Comparison of ENCODE assay signal across 15 cellular contexts in genomic region chr17:49442051-49442450, GRCh38. TPM values are rescaled to one million over a fixed set of nuclear protein-coding genes. Genes with fewer than 3 reads are reported as not detected.
A peak's percentile ranks its signal among the peaks of the same experiment; 100 is the strongest.
DNase-seq lines count a peak whose midpoint lies in the region; ATAC-seq, FAIRE-seq and TF ChIP-seq lines count a peak whose summit lies in the region.
"Had no signal": no experiment of that assay in that cellular context is flagged by ENCODE, and none has a peak within 500 bp of the region (broad histone marks: within the 10 kb centered on the region; RNA-seq: fewer than 3 reads in every experiment).

No MANE protein-coding gene starts in this region.

- no peak overlapping the region for H3K4me3 ChIP-seq in K562
- no peak overlapping the region for H3K4me3 ChIP-seq in neuronal stem cell (ENCODE audit: low read length in 2 of 2)
- H3K4me3 ChIP-seq in GM23248 = no peak overlapping the region
- H3K4me3 ChIP-seq: SK-N-MC had no signal

- no peak overlapping the region for H4K91ac ChIP-seq in neuronal stem cell (ENCODE audit: low read depth, low read length, poor library complexity)

- H2AFZ ChIP-seq in K562 (ENCODE audit: low read depth, low read length) (no peak overlapping the region), neuronal stem cell (ENCODE audit: low read length) (no peak overlapping the region), GM23248 (no peak overlapping the region)

- H4K20me1 ChIP-seq in K562 (replicated peaks; ENCODE audit: control insufficient read depth, insufficient read depth, low read length) (peaks cover 7% of the 10 kb centered on the region; the same call in 1 of the 2 replicates), GM23248 (ENCODE audit: insufficient read depth) (no peaks in the 10 kb centered on the region)

- no peak for FAIRE-seq in K562 (lab: Jason Lieb, UNC)

- peaks cover 0 to 5% of the 10 kb centered on the region in 2 experiments; a peak in 3 of 5 replicates for H3K4me1 ChIP-seq in K562 (replicated peaks in 1 of 2; ENCODE audit: control insufficient read depth in 2 of 2, insufficient read depth in 2 of 2, low read length in 2 of 2)
- H3K4me1 ChIP-seq in neuronal stem cell (ENCODE audit: control insufficient read depth in 2 of 2, insufficient read depth in 1 of 2, low read depth in 1 of 2, low read length in 2 of 2) = peaks cover 16 to 27% of the 10 kb centered on the region in 2 donors
- H3K4me1 ChIP-seq in GM23248 (ENCODE audit: insufficient read depth) = peaks cover 7% of the 10 kb centered on the region; the same call in 1 of the 2 replicates

- H3K9ac ChIP-seq in K562 (ENCODE audit: insufficient read depth in 1 of 2, low read depth in 2 of 2, low read length in 2 of 2) (no peak overlapping the region), neuronal stem cell (ENCODE audit: low read depth, low read length, poor library complexity) (no peak overlapping the region), GM23248 (no peak overlapping the region)

- 1% methylated on average over 9 of the region's 9 CpGs for WGBS in K562 (ENCODE audit: insufficient coverage, low coverage, missing lambda C conversion rate)
- no CpG with 5 or more reads among the region's 9 CpGs for WGBS in neuronal stem cell (ENCODE audit: extremely low coverage in 2 of 2, insufficient read length in 2 of 2, insufficient replicate concordance in 1 of 2), 2 donors
- WGBS in GM23248 (ENCODE audit: low coverage in 1 of 2, low lambda C conversion rate in 2 of 2, missing lambda C conversion rate in 2 of 2), 2 experiments = 33 to 36% methylated on average over 9 of the region's 9 CpGs

- no peaks in the 10 kb centered on the region for H3K36me3 Mint-ChIP-seq in activated naive CD4-positive, alpha-beta T cell treated with anti-CD3 and anti-CD28 coated beads, Interleukin-2, amount 10 ng/mL, durations not matched to agents 7 days and 5 days
- H3K36me3 Mint-ChIP-seq in activated naive CD4-positive, alpha-beta T cell treated with anti-CD3 and anti-CD28 coated beads for 36 hours (ENCODE audit: low read depth) = no peaks in the 10 kb centered on the region
- no peaks in the 10 kb centered on the region for H3K36me3 Mint-ChIP-seq in CD4-positive, alpha-beta T cell (ENCODE audit: low read depth)

- intact Hi-C loops in activated naive CD4-positive, alpha-beta T cell treated with anti-CD3 and anti-CD28 coated beads for 36 hours (cut with micrococcal nuclease) = no loop called here
- intact Hi-C loops in K562 (cut with micrococcal nuclease) = no loop called here
- intact Hi-C loops in CD4-positive, alpha-beta T cell (cut with DNase I, micrococcal nuclease) = no loop called here

- no peak overlapping the region for H3K23ac ChIP-seq in neuronal stem cell (ENCODE audit: low read depth, low read length, poor library complexity)

- no peaks in the 10 kb centered on the region for H3F3A ChIP-seq in GM23248 (ENCODE audit: insufficient read depth)

- H3K4ac ChIP-seq in neuronal stem cell (ENCODE audit: low read length) = no peak overlapping the region

- CTCF ChIA-PET in activated naive CD4-positive, alpha-beta T cell treated with anti-CD3 and anti-CD28 coated beads, Interleukin-2, amount 10 ng/mL, durations not matched to agents 7 days and 5 days (lab: Charles Lee) = interaction anchor here (1.7 kb wide), 1 partner anchor 115 kb away, joined by 6 read pairs; no protein-coding TSS in a partner anchor
- CTCF ChIA-PET in activated naive CD4-positive, alpha-beta T cell treated with anti-CD3 and anti-CD28 coated beads for 36 hours (lab: Charles Lee) = no interaction called here
- CTCF ChIA-PET in K562 (lab: Yijun Ruan, JAX; ENCODE audit: low intra/inter-chr PET ratio) = interaction anchor here (0.6 kb wide), 1 partner anchor 118 kb away, joined by 4 read pairs; no protein-coding TSS in a partner anchor
- CTCF ChIA-PET in CD4-positive, alpha-beta T cell (lab: Charles Lee) = no interaction called here

- no peaks in the 10 kb centered on the region for H3K36me3 ChIP-seq in K562 (ENCODE audit: control insufficient read depth, insufficient read depth, low read length)
- H3K36me3 ChIP-seq in neuronal stem cell (replicated peaks in 1 of 2; ENCODE audit: control insufficient read depth in 2 of 2, insufficient read depth in 2 of 2, low read length in 2 of 2) = no peaks in the 10 kb centered on the region
- H3K36me3 ChIP-seq in GM23248 (ENCODE audit: low read depth) = no peaks in the 10 kb centered on the region

- H3K9me3 ChIP-seq in K562 (replicated peaks; ENCODE audit: control insufficient read depth, insufficient read depth, low read depth, low read length) = no peaks in the 10 kb centered on the region
- peaks cover 0 to 5% of the 10 kb centered on the region in 2 donors for H3K9me3 ChIP-seq in neuronal stem cell (replicated peaks in 1 of 2; ENCODE audit: control insufficient read depth in 2 of 2, insufficient read depth in 1 of 2, low read depth in 1 of 2, low read length in 2 of 2)
- no peaks in the 10 kb centered on the region for H3K9me3 ChIP-seq in CD4-positive, alpha-beta T cell (ENCODE audit: control insufficient read depth, low read length)
- H3K9me3 ChIP-seq in GM23248 (ENCODE audit: low read depth) = no peaks in the 10 kb centered on the region

- H3K79me1 ChIP-seq in neuronal stem cell (ENCODE audit: low read depth, low read length) = no peaks in the 10 kb centered on the region

- no peaks in the 10 kb centered on the region for H3K9me2 ChIP-seq in GM23248 (ENCODE audit: insufficient read depth)

- peak; percentile 5 for DNase-seq in activated naive CD4-positive, alpha-beta T cell treated with anti-CD3 and anti-CD28 coated beads, Interleukin-2, amount 10 ng/mL, durations not matched to agents 7 days and 5 days
- no peak for DNase-seq in activated naive CD4-positive, alpha-beta T cell treated with anti-CD3 and anti-CD28 coated beads for 36 hours
- DNase-seq in NCI-H1694 (lab: John Stamatoyannopoulos, UW) (peak; percentile 13), K562 (ENCODE audit: extremely low read depth in 1 of 4, low spot score in 3 of 4) (no peak), neuronal stem cell (ENCODE audit: low spot score) (no peak), GM23248 (no peak)
- DNase-seq in CD4-positive, alpha-beta T cell = no peak
- DNase-seq: EL, H7, MV-4-11, NCI-H1930, NCI-H82 had no signal

- H3K27ac Mint-ChIP-seq in activated naive CD4-positive, alpha-beta T cell treated with anti-CD3 and anti-CD28 coated beads, Interleukin-2, amount 10 ng/mL, durations not matched to agents 7 days and 5 days = no peak overlapping the region
- no peak overlapping the region for H3K27ac Mint-ChIP-seq in activated naive CD4-positive, alpha-beta T cell treated with anti-CD3 and anti-CD28 coated beads for 36 hours
- no peak overlapping the region for H3K27ac Mint-ChIP-seq in CD4-positive, alpha-beta T cell

- H3K27ac ChIP-seq in K562 (ENCODE audit: extremely low read depth, low read depth, low read length) (no peak overlapping the region), neuronal stem cell (replicated peaks; ENCODE audit: low read length) (no peak overlapping the region), GM23248 (no peak overlapping the region)
- H3K27ac ChIP-seq in CD4-positive, alpha-beta T cell (ENCODE audit: low read depth, low read length) = no peak overlapping the region
- H3K27ac ChIP-seq: SK-N-MC had no signal

- in situ Hi-C loops in K562 (cut with MboI) = no loop called here
- in situ Hi-C loops in GM23248 (cut with MboI) = no loop called here

- peak overlapping the region; percentile 48 for H2AK5ac ChIP-seq in neuronal stem cell (ENCODE audit: low read depth, low read length)

- peak overlapping the region; percentile 0 for H2BK5ac ChIP-seq in neuronal stem cell (ENCODE audit: low read length)

- BruUV-seq in K562 (replicated peaks; lab: Mats Ljungman, UMichigan) = no TSS peak

- H3K9me1 ChIP-seq in K562 (ENCODE audit: control insufficient read depth, insufficient read depth, low read length) = no peaks in the 10 kb centered on the region

- no peaks in the 10 kb centered on the region for H3K9me3 Mint-ChIP-seq in activated naive CD4-positive, alpha-beta T cell treated with anti-CD3 and anti-CD28 coated beads, Interleukin-2, amount 10 ng/mL, durations not matched to agents 7 days and 5 days
- H3K9me3 Mint-ChIP-seq in activated naive CD4-positive, alpha-beta T cell treated with anti-CD3 and anti-CD28 coated beads for 36 hours = no peaks in the 10 kb centered on the region
- no peaks in the 10 kb centered on the region for H3K9me3 Mint-ChIP-seq in CD4-positive, alpha-beta T cell

- no peak overlapping the region for H3K14ac ChIP-seq in neuronal stem cell (ENCODE audit: low read length)

- no peak for TF ChIP-seq CTCF in K562 (IDR thresholded peaks at IDR 0.05 in 2 of 3, conservative IDR thresholded peaks at IDR 0.05 in 1 of 3; ENCODE audit: insufficient read depth in 2 of 3, low read depth in 1 of 3, low read length in 3 of 3)
- no peak for TF ChIP-seq CTCF in CD4-positive, alpha-beta T cell (IDR thresholded peaks at IDR 0.05)

- ATAC-seq in K562 (no peak), HG03045 (IDR thresholded peaks at IDR 0.05; ENCODE audit: unreplicated experiment) (no peak)
- ATAC-seq in CD4-positive, alpha-beta T cell (ENCODE audit: poor library complexity) = no peak
- ATAC-seq: Right ventricle myocardium inferior had no signal

- peak overlapping the region; percentile 20 for H3K18ac ChIP-seq in neuronal stem cell (ENCODE audit: low read length)

- TF ChIP-seq POLR2A in K562 (conservative IDR thresholded peaks at IDR 0.05) = no peak

- no peak overlapping the region for H2BK15ac ChIP-seq in neuronal stem cell (ENCODE audit: low read length)

- POLR2A ChIA-PET in K562 (lab: Yijun Ruan, JAX) = interaction anchor here (1.2 to 1.6 kb wide), 2 partner anchors 12 to 17 kb away, joined by 3 to 4 read pairs; no protein-coding TSS in a partner anchor
- POLR2A ChIA-PET in CD4-positive, alpha-beta T cell (lab: Charles Lee) = no interaction called here

- peaks cover 34 to 71% of the 10 kb centered on the region in 2 experiments; a peak in 4 of 5 replicates for H3K27me3 ChIP-seq in K562 (ENCODE audit: control insufficient read depth in 2 of 2, insufficient read depth in 2 of 2, low read length in 2 of 2)
- H3K27me3 ChIP-seq in neuronal stem cell (ENCODE audit: control insufficient read depth in 3 of 3, insufficient read depth in 3 of 3, low read depth in 1 of 3, low read length in 3 of 3) = peaks cover 0 to 82% (median 0%) of the 10 kb centered on the region in 3 experiments
- peaks cover 28% of the 10 kb centered on the region for H3K27me3 ChIP-seq in CD4-positive, alpha-beta T cell (ENCODE audit: control insufficient read depth, insufficient read depth, low read length)
- peaks cover 34% of the 10 kb centered on the region for H3K27me3 ChIP-seq in GM23248 (replicated peaks; ENCODE audit: insufficient read depth)

- H3K4me3 Mint-ChIP-seq in activated naive CD4-positive, alpha-beta T cell treated with anti-CD3 and anti-CD28 coated beads, Interleukin-2, amount 10 ng/mL, durations not matched to agents 7 days and 5 days = no peak overlapping the region
- H3K4me3 Mint-ChIP-seq in activated naive CD4-positive, alpha-beta T cell treated with anti-CD3 and anti-CD28 coated beads for 36 hours = no peak overlapping the region
- no peak overlapping the region for H3K4me3 Mint-ChIP-seq in CD4-positive, alpha-beta T cell

- H3K4me2 ChIP-seq in K562 (ENCODE audit: insufficient read depth, low read length) (no peak overlapping the region), neuronal stem cell (ENCODE audit: insufficient read depth, low read length, poor library complexity, severe bottlenecking) (no peak overlapping the region), GM23248 (ENCODE audit: unreplicated experiment) (no peak overlapping the region)

- H2BK12ac ChIP-seq in neuronal stem cell (ENCODE audit: low read length) = no peak overlapping the region

- H3K27me3 Mint-ChIP-seq in activated naive CD4-positive, alpha-beta T cell treated with anti-CD3 and anti-CD28 coated beads, Interleukin-2, amount 10 ng/mL, durations not matched to agents 7 days and 5 days = peaks cover 89% of the 10 kb centered on the region
- peaks cover 25% of the 10 kb centered on the region for H3K27me3 Mint-ChIP-seq in activated naive CD4-positive, alpha-beta T cell treated with anti-CD3 and anti-CD28 coated beads for 36 hours (ENCODE audit: low read depth)
- peaks cover 62% of the 10 kb centered on the region for H3K27me3 Mint-ChIP-seq in CD4-positive, alpha-beta T cell

- no peak overlapping the region for H4K8ac ChIP-seq in neuronal stem cell (ENCODE audit: low read depth, low read length)

- H3K79me2 ChIP-seq in K562 (ENCODE audit: control insufficient read depth, insufficient read depth, low read length) (no peaks in the 10 kb centered on the region), GM23248 (ENCODE audit: insufficient read depth) (no peaks in the 10 kb centered on the region)

- no peak for TF ChIP-seq EP300 in K562 (IDR thresholded peaks at IDR 0.05; ENCODE audit: low read length)

- no peaks in the 10 kb centered on the region for H3K4me1 Mint-ChIP-seq in activated naive CD4-positive, alpha-beta T cell treated with anti-CD3 and anti-CD28 coated beads, Interleukin-2, amount 10 ng/mL, durations not matched to agents 7 days and 5 days
- H3K4me1 Mint-ChIP-seq in activated naive CD4-positive, alpha-beta T cell treated with anti-CD3 and anti-CD28 coated beads for 36 hours (ENCODE audit: low read depth) = no peaks in the 10 kb centered on the region
- no peaks in the 10 kb centered on the region for H3K4me1 Mint-ChIP-seq in CD4-positive, alpha-beta T cell (ENCODE audit: low read depth)

- no peak for TF ChIP-seq RAD21 in K562 (CRISPR knock-in tag; conservative IDR thresholded peaks at IDR 0.05 in 1 of 2, IDR thresholded peaks at IDR 0.05 in 1 of 2)

- peak overlapping the region; percentile 56 for H2BK120ac ChIP-seq in neuronal stem cell (ENCODE audit: low read depth, low read length)

RNA-seq across cellular contexts. Expression of gene PHB1, which starts 27.4 kb away (rescaled TPM):
- 100 to 1,000 TPM; 390 to 404 TPM for total RNA-seq in activated naive CD4-positive, alpha-beta T cell treated with anti-CD3 and anti-CD28 coated beads for 36 hours
- 85.2 and 139 TPM in 2 replicates for total RNA-seq in K562 (2011; cell fraction: chromatin; rRNA removed; ENCODE audit: low replicate concordance)
- total RNA-seq in K562 (2011; cell fraction: nucleolus; rRNA removed) = 115 and 129 TPM in 2 replicates
- total RNA-seq in K562 (2011; cell fraction: nucleoplasm; rRNA removed) = 138 and 143 TPM in 2 replicates
- 252 and 320 TPM in 2 replicates for total RNA-seq in K562 (2014; rRNA removed)
- total RNA-seq in K562 (2014; rRNA removed; fragmentation: Illumina TruSeq; extraction: Trizol) = 307 and 349 TPM in 2 replicates
- total RNA-seq in K562 (2015; rRNA removed; fragmentation: Illumina TruSeq; extraction: Trizol) = 259 and 265 TPM in 2 replicates
- 447 and 460 TPM in 2 replicates for total RNA-seq in K562 (2021)
- 818 and 879 TPM in 2 replicates for polyA plus RNA-seq in K562 (2011; rRNA removed)
- 709 and 767 TPM in 2 replicates for polyA plus RNA-seq in K562 (2011; cell fraction: cytosol; rRNA removed)
- polyA plus RNA-seq in K562 (2011; cell fraction: nucleus; rRNA removed) = 244 and 297 TPM in 2 replicates
- 257 and 546 TPM in 2 replicates for polyA plus RNA-seq in K562 (2012)
- polyA plus RNA-seq in K562 (2014; fragmentation: Illumina TruSeq; extraction: Trizol) = 486 and 570 TPM in 2 replicates
- 100 to 1,000 TPM; 191 to 412 TPM for polyA plus RNA-seq in K562 (2014; fragmentation: Nextera tagmentation; extraction: Ambion mirVana)
- 322 and 377 TPM in 2 replicates for polyA plus RNA-seq in K562 (2014; rRNA removed)
- polyA minus RNA-seq in K562 (2011; rRNA and poly(A)+ RNA removed) = 533 and 763 TPM in 2 replicates
- 146 and 192 TPM in 2 replicates for polyA minus RNA-seq in K562 (2011; cell fraction: cytosol; rRNA and poly(A)+ RNA removed)
- polyA minus RNA-seq in K562 (2011; cell fraction: nucleus; rRNA and poly(A)+ RNA removed) = 40.4 and 68.0 TPM in 2 replicates
- polyA plus RNA-seq in neuronal stem cell (2013, experiment 1 of 2) = 110 TPM
- polyA plus RNA-seq in neuronal stem cell (2013, experiment 2 of 2) = 105 TPM
- 10 to 100 TPM; 24.2 to 31.6 TPM for total RNA-seq in CD4-positive, alpha-beta T cell
- 85.4 and 107 TPM in 2 replicates for total RNA-seq in GM23248 (2014; rRNA removed; shearing (Covaris generic))
- polyA plus RNA-seq in GM23248 (2016; fragmentation: Nextera tagmentation; extraction: Ambion mirVana) = 177 and 191 TPM in 2 replicates

RNA-seq across cellular contexts. Expression of gene NGFR, which starts 53.0 kb away (rescaled TPM):
- total RNA-seq in activated naive CD4-positive, alpha-beta T cell treated with anti-CD3 and anti-CD28 coated beads for 36 hours = under 1 TPM; 0.12 TPM
- 0.53 TPM in 1 of 2 replicates, not detected in the other for total RNA-seq in K562 (2011; cell fraction: chromatin; rRNA removed; ENCODE audit: low replicate concordance)
- 0.53 and 0.67 TPM in 2 replicates for total RNA-seq in K562 (2011; cell fraction: nucleolus; rRNA removed)
- total RNA-seq in K562 (2011; cell fraction: nucleoplasm; rRNA removed) = 0.29 and 0.46 TPM in 2 replicates
- 0.08 and 0.23 TPM in 2 replicates for total RNA-seq in K562 (2014; rRNA removed)
- total RNA-seq in K562 (2014; rRNA removed; fragmentation: Illumina TruSeq; extraction: Trizol) = not detected in 2 replicates
- not detected in 2 replicates for total RNA-seq in K562 (2015; rRNA removed; fragmentation: Illumina TruSeq; extraction: Trizol)
- total RNA-seq in K562 (2021) = 0.09 and 0.11 TPM in 2 replicates
- polyA plus RNA-seq in K562 (2011; rRNA removed) = 0.13 and 0.14 TPM in 2 replicates
- 0.16 and 0.18 TPM in 2 replicates for polyA plus RNA-seq in K562 (2011; cell fraction: cytosol; rRNA removed)
- polyA plus RNA-seq in K562 (2011; cell fraction: nucleus; rRNA removed) = 0.06 and 0.11 TPM in 2 replicates
- polyA plus RNA-seq in K562 (2012) = 0.03 and 0.22 TPM in 2 replicates
- 0.04 and 0.07 TPM in 2 replicates for polyA plus RNA-seq in K562 (2014; fragmentation: Illumina TruSeq; extraction: Trizol)
- polyA plus RNA-seq in K562 (2014; fragmentation: Nextera tagmentation; extraction: Ambion mirVana) = not detected
- polyA plus RNA-seq in K562 (2014; rRNA removed) = 0.11 and 0.20 TPM in 2 replicates
- not detected in 2 replicates for polyA minus RNA-seq in K562 (2011; rRNA and poly(A)+ RNA removed)
- 0.73 TPM in 1 of 2 replicates, not detected in the other for polyA minus RNA-seq in K562 (2011; cell fraction: cytosol; rRNA and poly(A)+ RNA removed)
- 0.13 TPM in 1 of 2 replicates, not detected in the other for polyA minus RNA-seq in K562 (2011; cell fraction: nucleus; rRNA and poly(A)+ RNA removed)
- 29.4 TPM for polyA plus RNA-seq in neuronal stem cell (2013, experiment 1 of 2)
- polyA plus RNA-seq in neuronal stem cell (2013, experiment 2 of 2) = 29.5 TPM
- under 1 TPM; 0.11 to 0.22 TPM for total RNA-seq in CD4-positive, alpha-beta T cell
- total RNA-seq in GM23248 (2014; rRNA removed; shearing (Covaris generic)) = 0.25 and 0.43 TPM in 2 replicates
- polyA plus RNA-seq in GM23248 (2016; fragmentation: Nextera tagmentation; extraction: Ambion mirVana) = 0.60 and 0.81 TPM in 2 replicates

Comparison
In these comparisons a context has a peak if more than half of its experiments do, and no peak if none do; other contexts are left out.
1. DNase-seq: peak in activated naive CD4-positive, alpha-beta T cell treated with anti-CD3 and anti-CD28 coated beads, Interleukin-2, amount 10 ng/mL, durations not matched to agents 7 days and 5 days (single experiment) and NCI-H1694 (single experiment); none in activated naive CD4-positive, alpha-beta T cell treated with anti-CD3 and anti-CD28 coated beads for 36 hours (single experiment), K562 (0 of 4), neuronal stem cell (single experiment), CD4-positive, alpha-beta T cell (0 of 10) and GM23248 (single experiment).
2. CTCF ChIA-PET loops: an anchor here in activated naive CD4-positive, alpha-beta T cell treated with anti-CD3 and anti-CD28 coated beads, Interleukin-2, amount 10 ng/mL, durations not matched to agents 7 days and 5 days (1.7 kb wide) and K562 (0.6 kb wide); none called in activated naive CD4-positive, alpha-beta T cell treated with anti-CD3 and anti-CD28 coated beads for 36 hours and CD4-positive, alpha-beta T cell.